9 cellular contexts compared by ENCODE assay signal in the genomic region with DNA sequence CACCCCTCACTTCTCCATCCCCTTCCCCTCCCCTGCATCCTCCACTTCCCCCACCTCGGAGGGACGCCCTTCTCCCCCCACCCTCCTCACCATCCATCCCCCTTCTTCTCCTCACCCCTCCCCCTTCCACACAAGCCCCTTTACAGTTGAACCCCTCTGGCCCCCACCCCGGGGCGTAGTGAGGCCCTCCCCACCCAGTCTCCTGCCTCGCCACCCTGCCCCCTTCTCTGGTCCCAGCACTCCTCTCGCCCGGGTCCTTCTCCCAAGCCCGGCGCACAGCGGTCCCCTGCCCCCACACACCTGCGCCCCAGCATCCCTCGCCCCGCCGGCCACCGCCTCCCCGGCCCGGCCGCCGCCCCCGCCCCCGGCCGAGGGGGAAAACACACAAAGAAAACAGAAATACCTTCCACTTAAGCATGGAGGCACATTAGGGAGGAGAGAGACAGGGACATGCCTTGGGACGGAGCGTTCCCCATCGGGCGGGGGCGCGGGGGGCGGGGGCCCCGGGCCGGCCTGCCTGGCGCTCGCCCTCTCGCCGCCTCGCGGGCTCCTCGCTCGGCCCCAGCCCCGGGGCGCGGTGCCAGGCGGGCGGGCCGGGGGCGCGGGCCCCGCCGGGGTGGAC. TPM values are rescaled to one million over a fixed set of nuclear protein-coding genes. Genes with fewer than 3 reads are reported as not detected.
DNase-seq lines count a peak whose midpoint lies in the region; ATAC-seq and TF ChIP-seq lines count a peak whose summit lies in the region.
"Had no signal": no experiment of that assay in that cellular context is flagged by ENCODE, and none has a peak within 500 bp of the region (broad histone marks: within the 10 kb centered on the region; RNA-seq: fewer than 3 reads in every experiment).

No MANE protein-coding gene starts in this region.

- H3K36me3 ChIP-seq in tibial nerve = no peaks in the 10 kb centered on the region

- H3K4me3 ChIP-seq in iPS-18c (ENCODE audit: insufficient read depth, low read depth, low read length) = peak overlapping the region; percentile 46
- H3K4me3 ChIP-seq in tibial nerve = peak overlapping the region in 3 of 4 donors; percentile 23 to 61 (median 42)

- WGBS in tibial nerve, 2 donors = 0 to 1% methylated on average over 6 to 37 of the region's 49 CpGs

- H3K27me3 Mint-ChIP-seq in activated T-cell treated with anti-CD3 and anti-CD28 coated beads, Interleukin-2, amount 50 U/mL, for 72 hours (ENCODE audit: low read depth) = peaks cover 69% of the 10 kb centered on the region
- H3K27me3 Mint-ChIP-seq in activated CD4-positive, alpha-beta memory T cell treated with anti-CD3 and anti-CD28 coated beads for 36 hours = peaks cover 73% of the 10 kb centered on the region

- POLR2A ChIA-PET in activated CD4-positive, alpha-beta memory T cell treated with anti-CD3 and anti-CD28 coated beads for 36 hours (lab: Charles Lee) = interaction anchor here (0.7 kb wide), 1 partner anchor 58 kb away, joined by 3 read pairs; no protein-coding TSS in a partner anchor

- no peak for TF ChIP-seq CTCF in tibial nerve (IDR thresholded peaks at IDR 0.05)

- H3K9me3 Mint-ChIP-seq in activated T-cell treated with anti-CD3 and anti-CD28 coated beads, Interleukin-2, amount 50 U/mL, for 72 hours = no peaks in the 10 kb centered on the region
- no peaks in the 10 kb centered on the region for H3K9me3 Mint-ChIP-seq in activated CD4-positive, alpha-beta memory T cell treated with anti-CD3 and anti-CD28 coated beads for 36 hours

- peaks cover 0 to 51% (median 9%) of the 10 kb centered on the region in 4 donors for H3K4me1 ChIP-seq in tibial nerve

- ATAC-seq in activated T-cell treated with anti-CD3 and anti-CD28 coated beads, Interleukin-2, amount 50 U/mL, for 72 hours (replicated peaks in 1 of 2) = peak in 1 of 2 donors; percentile 6
- no peak for ATAC-seq in GM18502 (IDR thresholded peaks at IDR 0.05; ENCODE audit: poor library complexity, unreplicated experiment)

- H3K27ac ChIP-seq in tibial nerve = no peak overlapping the region

- CTCF ChIA-PET in activated CD4-positive, alpha-beta memory T cell treated with anti-CD3 and anti-CD28 coated beads for 36 hours (lab: Charles Lee) = interaction anchor here (0.7 to 5.1 kb wide), 5 partner anchors 22 to 130 kb away, joined by 3 to 52 read pairs (median 4); no protein-coding TSS in a partner anchor

- H3K36me3 Mint-ChIP-seq in activated T-cell treated with anti-CD3 and anti-CD28 coated beads, Interleukin-2, amount 50 U/mL, for 72 hours (ENCODE audit: insufficient read depth in 2 of 2) = no peaks in the 10 kb centered on the region
- no peaks in the 10 kb centered on the region for H3K36me3 Mint-ChIP-seq in activated CD4-positive, alpha-beta memory T cell treated with anti-CD3 and anti-CD28 coated beads for 36 hours

- intact Hi-C loops in activated CD4-positive, alpha-beta memory T cell treated with anti-CD3 and anti-CD28 coated beads for 36 hours (cut with micrococcal nuclease) = loop anchor here (2.0 to 5.0 kb wide), 2 partner anchors 47 to 67 kb away; a partner anchor contains a TSS

- no peak for TF ChIP-seq EP300 in tibial nerve (IDR thresholded peaks at IDR 0.05)

- no peak for TF ChIP-seq POLR2A in tibial nerve (IDR thresholded peaks at IDR 0.05)

- no peak overlapping the region for H3K27ac Mint-ChIP-seq in activated T-cell treated with anti-CD3 and anti-CD28 coated beads, Interleukin-2, amount 50 U/mL, for 72 hours
- H3K27ac Mint-ChIP-seq in activated CD4-positive, alpha-beta memory T cell treated with anti-CD3 and anti-CD28 coated beads for 36 hours = no peak overlapping the region

- DNase-seq in activated T-cell treated with anti-CD3 and anti-CD28 coated beads, Interleukin-2, amount 50 U/mL, for 72 hours = no peak
- DNase-seq in activated T-cell treated with anti-CD3 and anti-CD28 coated beads, Interleukin-2, amount 50 U/mL, for 48 hours = no peak
- DNase-seq in activated CD4-positive, alpha-beta memory T cell treated with anti-CD3 and anti-CD28 coated beads for 36 hours = no peak
- DNase-seq in tibial nerve (ENCODE audit: low spot score in 2 of 2) = no peak
- no peak for DNase-seq in T-helper 9 cell
- no peak for DNase-seq in activated CD4-positive, alpha-beta T cell treated with anti-CD3 and anti-CD28 coated beads, Interleukin-2, amount 50 U/mL, for 4 hours

- H3K4me3 Mint-ChIP-seq in activated T-cell treated with anti-CD3 and anti-CD28 coated beads, Interleukin-2, amount 50 U/mL, for 72 hours = peak overlapping the region; percentile 76 to 82
- H3K4me3 Mint-ChIP-seq in activated CD4-positive, alpha-beta memory T cell treated with anti-CD3 and anti-CD28 coated beads for 36 hours = peak overlapping the region; percentile 26

- no peaks in the 10 kb centered on the region for H3K9me3 ChIP-seq in iPS-18c (ENCODE audit: control insufficient read depth, insufficient read depth, low read length)
- no peaks in the 10 kb centered on the region for H3K9me3 ChIP-seq in tibial nerve

- peaks cover 21% of the 10 kb centered on the region for H3K4me1 Mint-ChIP-seq in activated T-cell treated with anti-CD3 and anti-CD28 coated beads, Interleukin-2, amount 50 U/mL, for 72 hours (ENCODE audit: low read depth)
- peaks cover 9% of the 10 kb centered on the region for H3K4me1 Mint-ChIP-seq in activated CD4-positive, alpha-beta memory T cell treated with anti-CD3 and anti-CD28 coated beads for 36 hours (ENCODE audit: low read depth)

- peaks cover 0 to 70% of the 10 kb centered on the region in 2 donors for H3K27me3 ChIP-seq in tibial nerve

RNA-seq across cellular contexts. Expression of a gene that starts 0.4 kb away (rescaled TPM):
- total RNA-seq in activated T-cell treated with anti-CD3 and anti-CD28 coated beads, Interleukin-2, amount 50 U/mL, for 72 hours = 1 to 10 TPM in 1 of 2 donors, under 1 TPM in 1; 0.72 to 1.8 TPM
- 1 to 10 TPM in 1 of 2 experiments, under 1 TPM in 1; 0.92 to 1.6 TPM for total RNA-seq in activated CD4-positive, alpha-beta memory T cell treated with anti-CD3 and anti-CD28 coated beads for 36 hours
- total RNA-seq in tibial nerve = 1 to 10 TPM in 2 of 4 donors, under 1 TPM in 2; 0.44 to 5.4 (median 1.5) TPM
- total RNA-seq: LHCN-M2 had no signal
